Comparison of ENCODE assay signal across 1 cellular context in the genomic region with DNA sequence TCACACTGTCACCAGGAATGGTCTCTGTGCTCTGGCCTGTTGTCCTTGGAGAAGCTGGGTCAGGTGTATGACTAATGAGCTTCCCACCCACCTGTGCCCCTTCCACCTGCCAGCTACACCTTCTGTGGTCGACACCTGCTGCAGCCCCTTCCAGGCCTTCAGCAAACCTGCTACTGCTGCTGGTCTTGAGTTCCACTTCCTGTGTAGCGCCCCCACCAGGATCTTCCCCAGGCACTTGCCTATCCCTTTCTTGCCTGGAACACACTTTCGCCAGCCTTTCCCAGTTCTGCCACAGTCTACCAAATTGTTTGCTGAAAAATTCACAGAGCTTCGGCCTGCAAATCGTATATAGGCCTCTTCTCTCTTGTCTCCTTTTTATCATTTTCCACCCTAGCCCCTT.
TF ChIP-seq lines count a peak whose summit lies in the region.

No MANE protein-coding gene starts in this region.

TF ChIP-seq in H1, 55 proteins besides CTCF, POLR2A, EP300 and RAD21 (continued from another document):
- TF ChIP-seq SIRT6 (IDR thresholded peaks at IDR 0.05; ENCODE audit: low read length), result no peak
- no peak for TF ChIP-seq NANOG (IDR thresholded peaks at IDR 0.05; ENCODE audit: insufficient read depth, low read depth, low read length, poor library complexity, severe bottlenecking)
- TF ChIP-seq, protein P1, sequence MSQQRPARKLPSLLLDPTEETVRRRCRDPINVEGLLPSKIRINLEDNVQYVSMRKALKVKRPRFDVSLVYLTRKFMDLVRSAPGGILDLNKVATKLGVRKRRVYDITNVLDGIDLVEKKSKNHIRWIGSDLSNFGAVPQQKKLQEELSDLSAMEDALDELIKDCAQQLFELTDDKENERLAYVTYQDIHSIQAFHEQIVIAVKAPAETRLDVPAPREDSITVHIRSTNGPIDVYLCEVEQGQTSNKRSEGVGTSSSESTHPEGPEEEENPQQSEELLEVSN (IDR thresholded peaks at IDR 0.05), result no peak
- no peak for TF ChIP-seq CREB1 (IDR thresholded peaks at IDR 0.05)
- TF ChIP-seq MAFK (IDR thresholded peaks at IDR 0.05; ENCODE audit: low read depth, low read length), result no peak
- TF ChIP-seq YY1 (IDR thresholded peaks at IDR 0.05; ENCODE audit: low read depth, low read length), result no peak
- TF ChIP-seq CHD2 (IDR thresholded peaks at IDR 0.05; ENCODE audit: low read length), result no peak
